In genomic region chr6:28357036-28357435, GRCh38 we compare ENCODE assay signal across 1 cellular context.
TF ChIP-seq lines count a peak whose summit lies in the region.

No MANE protein-coding gene starts in this region.

TF ChIP-seq in H1, 55 proteins besides CTCF, POLR2A, EP300 and RAD21:
- TF ChIP-seq SP4 (IDR thresholded peaks at IDR 0.05; ENCODE audit: low read length) = no peak
- TF ChIP-seq MAFK (IDR thresholded peaks at IDR 0.05; ENCODE audit: low read depth, low read length) = peak; percentile 7; the same call in 1 of the 2 replicates
- no peak for TF ChIP-seq RBBP5 (IDR thresholded peaks at IDR 0.05; ENCODE audit: borderline replicate concordance, low read depth, low read length)
- TF ChIP-seq NRF1 (IDR thresholded peaks at IDR 0.05; ENCODE audit: low read depth, low read length) = no peak
